In genomic region chr18:32095156-32095555, GRCh38 we compare ENCODE assay signal across 13 cellular contexts. TPM values are rescaled to one million over a fixed set of nuclear protein-coding genes. Genes with fewer than 3 reads are reported as not detected.
DNase-seq lines count a peak whose midpoint lies in the region; ATAC-seq and TF ChIP-seq lines count a peak whose summit lies in the region.
"Had no signal": no experiment of that assay in that cellular context is flagged by ENCODE, and none has a peak within 500 bp of the region (broad histone marks: within the 10 kb centered on the region; RNA-seq: fewer than 3 reads in every experiment).

No MANE protein-coding gene starts in this region.

- H3K4me3 Mint-ChIP-seq in IgD-negative memory B cell (peak overlapping the region in 2 of 4 donors; percentile 63 to 85), neural crest cell (peak overlapping the region; percentile 64), endothelial cell (ENCODE audit: unreplicated experiment) (no peak overlapping the region)
- peak overlapping the region; percentile 95 for H3K4me3 Mint-ChIP-seq in activated T-helper 17 cell treated with anti-CD3 and anti-CD28 coated beads, Interleukin-2, amount 50 U/mL, for 72 hours

- DNase-seq in activated CD4-positive, alpha-beta T cell treated with anti-CD3 and anti-CD28 coated beads for 48 hours: peak; percentile 44
- no peak for DNase-seq in activated CD4-positive, alpha-beta T cell treated with anti-CD3 and anti-CD28 coated beads for 1 hour
- DNase-seq in neural crest cell (ENCODE audit: low read depth, low spot score) (no peak), Ammon's horn (ENCODE audit: low spot score) (no peak), NCI-H2107 (lab: John Stamatoyannopoulos, UW) (no peak), endothelial cell (ENCODE audit: low spot score) (no peak)
- DNase-seq: 8988T, amygdala, NCI-H1436, NCI-H510A treated with DMSO at 0.1 percent for 48 hours, occipital lobe had no signal

- H3K27me3 Mint-ChIP-seq in IgD-negative memory B cell (no peaks in the 10 kb centered on the region), neural crest cell (ENCODE audit: low read depth) (no peaks in the 10 kb centered on the region), endothelial cell (ENCODE audit: unreplicated experiment) (peaks cover 8% of the 10 kb centered on the region)
- no peaks in the 10 kb centered on the region for H3K27me3 Mint-ChIP-seq in activated T-helper 17 cell treated with anti-CD3 and anti-CD28 coated beads, Interleukin-2, amount 50 U/mL, for 72 hours

- H3K36me3 Mint-ChIP-seq in IgD-negative memory B cell (peaks cover 6% of the 10 kb centered on the region), neural crest cell (ENCODE audit: low read depth) (peaks cover 11% of the 10 kb centered on the region), endothelial cell (ENCODE audit: low read depth, unreplicated experiment) (peaks cover 8% of the 10 kb centered on the region)
- H3K36me3 Mint-ChIP-seq in activated T-helper 17 cell treated with anti-CD3 and anti-CD28 coated beads, Interleukin-2, amount 50 U/mL, for 72 hours (ENCODE audit: low read depth): peaks cover 71% of the 10 kb centered on the region

- H3K9me3 Mint-ChIP-seq in IgD-negative memory B cell: no peaks in the 10 kb centered on the region
- H3K9me3 Mint-ChIP-seq in activated T-helper 17 cell treated with anti-CD3 and anti-CD28 coated beads, Interleukin-2, amount 50 U/mL, for 72 hours: no peaks in the 10 kb centered on the region
- H3K9me3 Mint-ChIP-seq in neural crest cell: no peaks in the 10 kb centered on the region
- no peaks in the 10 kb centered on the region for H3K9me3 Mint-ChIP-seq in endothelial cell (ENCODE audit: unreplicated experiment)

- peaks cover 40 to 48% (median 46%) of the 10 kb centered on the region in 3 donors for H3K4me1 Mint-ChIP-seq in IgD-negative memory B cell
- H3K4me1 Mint-ChIP-seq in activated T-helper 17 cell treated with anti-CD3 and anti-CD28 coated beads, Interleukin-2, amount 50 U/mL, for 72 hours: peaks cover 38% of the 10 kb centered on the region
- peaks cover 37% of the 10 kb centered on the region for H3K4me1 Mint-ChIP-seq in neural crest cell
- peaks cover 14% of the 10 kb centered on the region for H3K4me1 Mint-ChIP-seq in endothelial cell (ENCODE audit: unreplicated experiment)

- ATAC-seq in activated T-helper 17 cell treated with anti-CD3 and anti-CD28 coated beads, Interleukin-2, amount 50 U/mL, for 72 hours (replicated peaks): no peak

- TF ChIP-seq CTCF in neural crest cell (conservative IDR thresholded peaks at IDR 0.05) (no peak), endothelial cell (IDR thresholded peaks at IDR 0.05; ENCODE audit: unreplicated experiment) (no peak)

- H3K27ac Mint-ChIP-seq in IgD-negative memory B cell (peak overlapping the region in 2 of 3 donors; percentile 59 to 97), neural crest cell (ENCODE audit: unreplicated experiment) (no peak overlapping the region), endothelial cell (ENCODE audit: unreplicated experiment) (no peak overlapping the region)
- peak overlapping the region; percentile 92 for H3K27ac Mint-ChIP-seq in activated T-helper 17 cell treated with anti-CD3 and anti-CD28 coated beads, Interleukin-2, amount 50 U/mL, for 72 hours

RNA-seq across cellular contexts. Expression of gene RNF138, which starts 3.5 kb away (rescaled TPM):
- 62.4 TPM for polyA plus RNA-seq in IgD-negative memory B cell
- 10 to 100 TPM; 43.3 to 51.2 TPM for total RNA-seq in activated T-helper 17 cell treated with anti-CD3 and anti-CD28 coated beads, Interleukin-2, amount 50 U/mL, for 72 hours
- total RNA-seq in neural crest cell (49.9 and 51.6 TPM in 2 replicates), endothelial cell (ENCODE audit: unreplicated experiment) (30.5 TPM)

Comparison
In these comparisons a context has a peak if more than half of its experiments do, and no peak if none do; other contexts are left out.
1. H3K27ac Mint-ChIP-seq: peak in IgD-negative memory B cell (2 of 3) and activated T-helper 17 cell treated with anti-CD3 and anti-CD28 coated beads, Interleukin-2, amount 50 U/mL, for 72 hours (single experiment); none in neural crest cell (single experiment) and endothelial cell (single experiment).